Comparison of ENCODE assay signal across 11 cellular contexts in genomic region chr12:105358789-105359188, GRCh38. TPM values are rescaled to one million over a fixed set of nuclear protein-coding genes. Genes with fewer than 3 reads are reported as not detected.
DNase-seq lines count a peak whose midpoint lies in the region; ATAC-seq and TF ChIP-seq lines count a peak whose summit lies in the region.
"Had no signal": no experiment of that assay in that cellular context is flagged by ENCODE, and none has a peak within 500 bp of the region (broad histone marks: within the 10 kb centered on the region; RNA-seq: fewer than 3 reads in every experiment).

No MANE protein-coding gene starts in this region.

- DNase-seq in G401 (ENCODE audit: low spot score): peak; percentile 5
- DNase-seq in GM20000 (ENCODE audit: low spot score): peak; percentile 23
- DNase-seq in germinal center (ENCODE audit: low spot score): peak; percentile 46
- DNase-seq in NCI-H2227 (lab: John Stamatoyannopoulos, UW; ENCODE audit: unreplicated experiment): no peak
- no peak for DNase-seq in EL
- no peak for DNase-seq in occipital lobe (lab: John Stamatoyannopoulos, UW)
- DNase-seq: activated effector memory CD4-positive, alpha-beta T cell treated with anti-CD3 and anti-CD28 coated beads, Interleukin-2, amount 50 U/mL, for 16 hours; dermis blood vessel endothelial cell; stimulated activated CD8-positive, alpha-beta memory T cell treated with anti-CD3 and anti-CD28 coated beads, Interleukin-4, amount 100 ng/mL, for 48 hours had no signal

- ATAC-seq in HG03354 (IDR thresholded peaks at IDR 0.05; ENCODE audit: poor library complexity, severe bottlenecking, unreplicated experiment): peak; percentile 51
- ATAC-seq in HG03378 (IDR thresholded peaks at IDR 0.05; ENCODE audit: unreplicated experiment): no peak

- TF ChIP-seq CTCF in GM20000 (IDR thresholded peaks at IDR 0.05; ENCODE audit: extremely low read depth, missing control alignments): no peak

- in situ Hi-C loops in G401 (cut with HindIII; ENCODE audit: low sequenced_read_pairs): no loop called here

RNA-seq across cellular contexts. Expression of gene C12orf75, which starts 28.3 kb away (rescaled TPM):
- 52.6 and 61.8 TPM in 2 replicates for total RNA-seq in G401 (2014; rRNA removed; shearing (Covaris generic))
- 36.3 TPM for total RNA-seq in occipital lobe

Comparison
In these comparisons a context has a peak if more than half of its experiments do, and no peak if none do; other contexts are left out.
1. DNase-seq: peak in G401 (single experiment), GM20000 (single experiment) and germinal center (single experiment); none in NCI-H2227 (single experiment), EL (single experiment) and occipital lobe (single experiment).